Comparison of ENCODE assay signal across 26 cellular contexts in the genomic region with DNA sequence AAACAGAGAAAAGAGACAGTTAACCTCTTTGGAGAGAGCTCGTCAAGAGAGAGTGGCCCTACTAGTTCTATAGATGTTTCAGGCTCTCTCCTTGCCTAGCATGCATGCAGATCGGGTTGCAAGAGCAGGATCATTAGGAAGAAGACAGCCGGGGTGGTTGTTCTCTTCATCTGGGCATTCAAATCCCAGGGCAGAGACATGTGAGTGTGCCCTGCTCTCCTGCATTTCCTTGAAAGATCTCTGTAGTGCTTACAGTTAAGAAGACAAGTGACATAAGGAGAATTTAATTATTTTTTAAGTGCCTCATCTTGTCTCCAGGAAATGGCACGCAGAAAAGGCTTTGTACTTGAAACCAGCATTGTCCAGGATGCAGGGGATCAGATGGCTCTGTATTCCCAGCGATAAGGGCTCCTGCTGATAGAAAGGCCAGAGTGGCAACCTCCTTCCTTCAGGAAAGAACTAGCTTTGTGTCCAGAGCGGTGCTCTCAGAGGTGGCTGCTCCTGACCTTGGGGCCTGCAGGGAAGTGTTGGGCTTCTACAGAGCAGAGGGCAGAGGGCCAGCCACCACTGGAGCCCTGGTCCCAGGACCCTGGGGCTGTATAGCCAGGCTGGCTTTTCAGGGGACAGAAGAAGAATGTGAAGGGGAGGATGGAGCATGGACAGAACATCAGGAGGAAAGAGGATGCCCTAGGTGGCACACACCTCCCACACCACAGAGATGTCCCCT. TPM values are rescaled to one million over a fixed set of nuclear protein-coding genes. Genes with fewer than 3 reads are reported as not detected.
A peak's percentile ranks its signal among the peaks of the same experiment; 100 is the strongest.
DNase-seq lines count a peak whose midpoint lies in the region; ATAC-seq and TF ChIP-seq lines count a peak whose summit lies in the region.
"Had no signal": no experiment of that assay in that cellular context is flagged by ENCODE, and none has a peak within 500 bp of the region (broad histone marks: within the 10 kb centered on the region; RNA-seq: fewer than 3 reads in every experiment).

No MANE protein-coding gene starts in this region.

- no peaks in the 10 kb centered on the region for H3K79me2 ChIP-seq in neural cell (replicated peaks; ENCODE audit: insufficient read depth, low read length)
- H3K79me2 ChIP-seq: hepatocyte had no signal

- H3K4me2 ChIP-seq in neural cell (ENCODE audit: low read length): no peak overlapping the region
- H3K4me2 ChIP-seq: hepatocyte, KMS-11 had no signal

- TF ChIP-seq RAD21 in neural cell (conservative IDR thresholded peaks at IDR 0.05): no peak

- TF ChIP-seq EP300 in neural cell (conservative IDR thresholded peaks at IDR 0.05; ENCODE audit: poor library complexity, severe bottlenecking): no peak

- peaks cover 5% of the 10 kb centered on the region for H3K4me1 ChIP-seq in NT2/D1 (ENCODE audit: insufficient read depth, insufficient read length)
- H3K4me1 ChIP-seq: sigmoid colon, transverse colon had no signal

- H2AFZ ChIP-seq in neural cell (ENCODE audit: low read depth, low read length): no peak overlapping the region
- H2AFZ ChIP-seq: GM23248, hepatocyte had no signal

- H3K9me3 ChIP-seq in NT2/D1 (ENCODE audit: insufficient read depth, low read length) (no peaks in the 10 kb centered on the region), neural cell (ENCODE audit: low read length) (no peaks in the 10 kb centered on the region)
- H3K9me3 ChIP-seq: mucosa of descending colon, sigmoid colon, transverse colon had no signal

- no peaks in the 10 kb centered on the region for H3K9me2 ChIP-seq in neural cell (ENCODE audit: insufficient read depth, low read length)

- no peaks in the 10 kb centered on the region for H4K20me1 ChIP-seq in neural cell (ENCODE audit: insufficient read depth)

- H3K27me3 ChIP-seq in NT2/D1 (ENCODE audit: insufficient read depth, insufficient read length) (no peaks in the 10 kb centered on the region), neural cell (ENCODE audit: insufficient read depth, low read depth, low read length) (peaks cover 6% of the 10 kb centered on the region)
- H3K27me3 ChIP-seq: brain microvascular endothelial cell, foreskin keratinocyte had no signal

- peak overlapping the region; percentile 9 for H3K27ac ChIP-seq in neural cell (ENCODE audit: low read length)
- H3K27ac ChIP-seq: brain microvascular endothelial cell, foreskin keratinocyte, GM23248, hepatocyte, KMS-11, RWPE1, sigmoid colon, transverse colon, VCaP had no signal

- TF ChIP-seq CTCF in neural cell (IDR thresholded peaks at IDR 0.05; ENCODE audit: poor library complexity, severe bottlenecking): no peak

- DNase-seq in Right ventricle myocardium superior (no peak), left cardiac atrium (no peak), NCI-H187 (lab: John Stamatoyannopoulos, UW) (peak; percentile 31 to 38), NT2/D1 (ENCODE audit: low read depth, low spot score) (no peak), GOT3 (lab: John Stamatoyannopoulos, UW) (no peak)
- DNase-seq: activated CD4-positive, alpha-beta T cell treated with anti-CD3 and anti-CD28 coated beads, Interleukin-2, amount 10 ng/mL, durations not matched to agents 7 days and 5 days; activated naive CD4-positive, alpha-beta T cell; activated T-cell treated with anti-CD3 and anti-CD28 coated beads, Interleukin-2, amount 50 U/mL, for 48 hours; brain microvascular endothelial cell; CD4-positive, CD25-positive, alpha-beta regulatory T cell; effector memory CD4-positive, alpha-beta T cell; foreskin keratinocyte; GM23248; immature natural killer cell; mucosa of descending colon; posterior cingulate gyrus; sigmoid colon; transverse colon had no signal

- intact Hi-C loops in Right ventricle myocardium superior (cut with DNase I): no loop called here
- intact Hi-C loops in left cardiac atrium (cut with DNase I): no loop called here

- H3K4me3 ChIP-seq in NT2/D1 (ENCODE audit: insufficient read length, low read depth): no peak overlapping the region
- peak overlapping the region; percentile 2 for H3K4me3 ChIP-seq in neural cell (ENCODE audit: low read length)
- H3K4me3 ChIP-seq: GM23248, hepatocyte, mucosa of descending colon, sigmoid colon, transverse colon had no signal

- H3K9ac ChIP-seq in NT2/D1 (ENCODE audit: insufficient read length, low read depth): peak overlapping the region; percentile 8
- no peak overlapping the region for H3K9ac ChIP-seq in neural cell (ENCODE audit: low read length)
- H3K9ac ChIP-seq: GM23248, KMS-11 had no signal

- peak; percentile 58 for ATAC-seq in Right ventricle myocardium superior (ENCODE audit: poor library complexity)
- ATAC-seq in left cardiac atrium: no peak
- ATAC-seq in HG02938 (IDR thresholded peaks at IDR 0.05; ENCODE audit: unreplicated experiment): no peak
- no peak for ATAC-seq in GM21528 (IDR thresholded peaks at IDR 0.05; ENCODE audit: low FRiP score, unreplicated experiment)
- ATAC-seq: esophagus mucosa, foreskin keratinocyte, mucosa of descending colon had no signal

- no peaks in the 10 kb centered on the region for H3F3A ChIP-seq in neural cell (ENCODE audit: insufficient read depth, low read length, poor library complexity, severe bottlenecking)

- H3K36me3 ChIP-seq in NT2/D1 (ENCODE audit: insufficient read depth, insufficient read length, low read length) (no peaks in the 10 kb centered on the region), neural cell (ENCODE audit: insufficient read depth, low read length) (no peaks in the 10 kb centered on the region)
- H3K36me3 ChIP-seq: brain microvascular endothelial cell, sigmoid colon, transverse colon had no signal

TF ChIP-seq in neural cell, 6 proteins besides CTCF, POLR2A, EP300 and RAD21:
- no peak for TF ChIP-seq SMC3 (conservative IDR thresholded peaks at IDR 0.05; ENCODE audit: poor library complexity)
- TF ChIP-seq TAF1 (IDR thresholded peaks at IDR 0.05; ENCODE audit: low read depth): no peak
- no peak for TF ChIP-seq POLR2AphosphoS5 (IDR thresholded peaks at IDR 0.05)
- no peak for TF ChIP-seq EZH2 (IDR thresholded peaks at IDR 0.05; ENCODE audit: borderline replicate concordance, insufficient read depth, low read length, poor library complexity, severe bottlenecking)
- TF ChIP-seq MXI1 (conservative IDR thresholded peaks at IDR 0.05; ENCODE audit: poor library complexity, severe bottlenecking): no peak
- TF ChIP-seq, protein P1, sequence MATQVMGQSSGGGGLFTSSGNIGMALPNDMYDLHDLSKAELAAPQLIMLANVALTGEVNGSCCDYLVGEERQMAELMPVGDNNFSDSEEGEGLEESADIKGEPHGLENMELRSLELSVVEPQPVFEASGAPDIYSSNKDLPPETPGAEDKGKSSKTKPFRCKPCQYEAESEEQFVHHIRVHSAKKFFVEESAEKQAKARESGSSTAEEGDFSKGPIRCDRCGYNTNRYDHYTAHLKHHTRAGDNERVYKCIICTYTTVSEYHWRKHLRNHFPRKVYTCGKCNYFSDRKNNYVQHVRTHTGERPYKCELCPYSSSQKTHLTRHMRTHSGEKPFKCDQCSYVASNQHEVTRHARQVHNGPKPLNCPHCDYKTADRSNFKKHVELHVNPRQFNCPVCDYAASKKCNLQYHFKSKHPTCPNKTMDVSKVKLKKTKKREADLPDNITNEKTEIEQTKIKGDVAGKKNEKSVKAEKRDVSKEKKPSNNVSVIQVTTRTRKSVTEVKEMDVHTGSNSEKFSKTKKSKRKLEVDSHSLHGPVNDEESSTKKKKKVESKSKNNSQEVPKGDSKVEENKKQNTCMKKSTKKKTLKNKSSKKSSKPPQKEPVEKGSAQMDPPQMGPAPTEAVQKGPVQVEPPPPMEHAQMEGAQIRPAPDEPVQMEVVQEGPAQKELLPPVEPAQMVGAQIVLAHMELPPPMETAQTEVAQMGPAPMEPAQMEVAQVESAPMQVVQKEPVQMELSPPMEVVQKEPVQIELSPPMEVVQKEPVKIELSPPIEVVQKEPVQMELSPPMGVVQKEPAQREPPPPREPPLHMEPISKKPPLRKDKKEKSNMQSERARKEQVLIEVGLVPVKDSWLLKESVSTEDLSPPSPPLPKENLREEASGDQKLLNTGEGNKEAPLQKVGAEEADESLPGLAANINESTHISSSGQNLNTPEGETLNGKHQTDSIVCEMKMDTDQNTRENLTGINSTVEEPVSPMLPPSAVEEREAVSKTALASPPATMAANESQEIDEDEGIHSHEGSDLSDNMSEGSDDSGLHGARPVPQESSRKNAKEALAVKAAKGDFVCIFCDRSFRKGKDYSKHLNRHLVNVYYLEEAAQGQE (IDR thresholded peaks at IDR 0.05; ENCODE audit: borderline replicate concordance): no peak

RNA-seq across cellular contexts. Expression of gene GALNT14, which starts 8.2 kb away (rescaled TPM):
- total RNA-seq in Right ventricle myocardium superior (0.67 TPM), left cardiac atrium (under 1 TPM; 0.53 to 0.76 TPM)
- polyA plus RNA-seq in neural cell: 9.0 and 15.9 TPM in 2 replicates
- polyA minus RNA-seq in neural cell: 9.8 and 12.2 TPM in 2 replicates
- total RNA-seq: activated CD4-positive, alpha-beta T cell treated with anti-CD3 and anti-CD28 coated beads, Interleukin-2, amount 10 ng/mL, durations not matched to agents 7 days and 5 days; CD4-positive, CD25-positive, alpha-beta regulatory T cell had no signal
- polyA plus RNA-seq: CD4-positive, CD25-positive, alpha-beta regulatory T cell; immature natural killer cell had no signal

Comparison
In these comparisons a context has a peak if more than half of its experiments do, and no peak if none do; other contexts are left out.
1. DNase-seq: peak in NCI-H187 (2 of 2); none in Right ventricle myocardium superior (single experiment), left cardiac atrium (single experiment), NT2/D1 (single experiment) and GOT3 (single experiment).